ENCODE assay signal across 10 cellular contexts in genomic region chr2:54551123-54551756, GRCh38.
DNase-seq lines count a peak whose midpoint lies in the region; ATAC-seq lines count a peak whose summit lies in the region.
"Had no signal": no experiment of that assay in that cellular context is flagged by ENCODE, and none has a peak within 500 bp of the region (broad histone marks: within the 10 kb centered on the region; RNA-seq: fewer than 3 reads in every experiment).

No MANE protein-coding gene starts in this region.

- H3K4me3 ChIP-seq in BLaER1 treated with 17β-estradiol and CSF1 and Interleukin-3, amounts not matched to agents 10 nM and 100 nM = no peak overlapping the region

- DNase-seq in iPS-NIHi11 (ENCODE audit: low spot score) (peak; percentile 20), AG20443 (ENCODE audit: low spot score) (no peak), GM19238 (ENCODE audit: insufficient read length, low spot score) (no peak)
- no peak for DNase-seq in stimulated activated CD8-positive, alpha-beta memory T cell treated with anti-CD3 and anti-CD28 coated beads, Interleukin-4, amount 100 ng/mL, for 48 hours
- DNase-seq in activated naive CD4-positive, alpha-beta T cell (lab: John Stamatoyannopoulos, UW) = no peak
- DNase-seq: activated CD4-positive, CD25-positive, alpha-beta regulatory T cell treated with anti-CD3 and anti-CD28 coated beads, Interleukin-2, amount 50 U/mL, for 72 hours; amniotic stem cell had no signal

- H3K36me3 ChIP-seq in BLaER1 treated with 17β-estradiol and CSF1 and Interleukin-3, amounts not matched to agents 10 nM and 100 nM = peaks cover 0 to 5% (median 0%) of the 10 kb centered on the region in 11 experiments; a peak in 2 of 22 replicates

- no peak overlapping the region for H3K9ac ChIP-seq in BLaER1 treated with 17β-estradiol and CSF1 and Interleukin-3, amounts not matched to agents 10 nM and 100 nM

- H3K4me1 ChIP-seq in BLaER1 treated with 17β-estradiol and CSF1 and Interleukin-3, amounts not matched to agents 10 nM and 100 nM = peaks cover 2 to 42% (median 28%) of the 10 kb centered on the region in 10 experiments

- no peak overlapping the region for H3K27ac ChIP-seq in BLaER1 treated with 17β-estradiol and CSF1 and Interleukin-3, amounts not matched to agents 10 nM and 100 nM

- no peaks in the 10 kb centered on the region for H3K27me3 ChIP-seq in BLaER1 treated with 17β-estradiol and CSF1 and Interleukin-3, amounts not matched to agents 10 nM and 100 nM

- no peaks in the 10 kb centered on the region for H4K20me1 ChIP-seq in BLaER1 treated with 17β-estradiol and CSF1 and Interleukin-3, amounts not matched to agents 10 nM and 100 nM

- ATAC-seq in GM21390 (IDR thresholded peaks at IDR 0.05; ENCODE audit: unreplicated experiment) = peak; percentile 75
- ATAC-seq in HG03342 (IDR thresholded peaks at IDR 0.05; ENCODE audit: unreplicated experiment) = peak; percentile 69

- peak overlapping the region in 6 of 11 experiments; percentile 8 to 29 (median 13); a peak in 6 of 22 replicates for H3K4me2 ChIP-seq in BLaER1 treated with 17β-estradiol and CSF1 and Interleukin-3, amounts not matched to agents 10 nM and 100 nM

- H3K9me3 ChIP-seq in BLaER1 treated with 17β-estradiol and CSF1 and Interleukin-3, amounts not matched to agents 10 nM and 100 nM (replicated peaks in 1 of 11) = peaks cover 5 to 21% (median 13%) of the 10 kb centered on the region in 11 experiments; a peak in 14 of 22 replicates
